ENCODE assay signal across 29 cellular contexts in genomic region chr2:218755198-218755566, GRCh38.
"Had no signal": no experiment of that assay in that cellular context is flagged by ENCODE, and none has a peak within 500 bp of the region (broad histone marks: within the 10 kb centered on the region; RNA-seq: fewer than 3 reads in every experiment).

No MANE protein-coding gene starts in this region.

- ATAC-seq: heart right ventricle; left colon; left ventricle myocardium superior; sciatic nerve; stimulated activated naive CD8-positive, alpha-beta T cell treated with anti-CD3 and anti-CD28 coated beads, Interleukin-15, amount 100 ng/mL, for 72 hours had no signal

- H2AFZ ChIP-seq: parathyroid adenoma had no signal

- H3K4me1 ChIP-seq: colonic mucosa, parathyroid adenoma, suprapubic skin, thyroid gland, vagina had no signal

- H3K79me2 ChIP-seq: parathyroid adenoma had no signal

- DNase-seq: colonic mucosa; dermis blood vessel endothelial cell; effector memory CD4-positive, alpha-beta T cell; foreskin melanocyte; glutamatergic neuron; heart right ventricle; hypothalamus; immature natural killer cell; islet precursor cell; kidney glomerular epithelial cell; left colon; left ventricle myocardium superior; naive B cell; stimulated activated CD4-positive, alpha-beta T cell treated with anti-CD3 and anti-CD28 coated beads, Interleukin-12 subunit alpha, Interleukin-12 subunit beta, amount 100 ng/mL, for 4 hours; stimulated activated CD4-positive, alpha-beta T cell treated with anti-CD3 and anti-CD28 coated beads, Interleukin-1b, Interleukin-23, amount 100 ng/mL, for 48 hours; stimulated activated CD4-positive, alpha-beta T cell treated with anti-CD3 and anti-CD28 coated beads, Interleukin-4, amount 100 ng/mL, for 1 hour; stimulated activated CD8-positive, alpha-beta memory T cell treated with anti-CD3 and anti-CD28 coated beads, Interleukin-4, amount 100 ng/mL, for 48 hours; stimulated activated naive CD4-positive, alpha-beta T cell; stimulated activated naive CD8-positive, alpha-beta T cell treated with anti-CD3 and anti-CD28 coated beads, Interleukin-15, amount 100 ng/mL, for 72 hours; thyroid gland; trophoblast cell had no signal

- H3K27me3 ChIP-seq: colonic mucosa, esophagus muscularis mucosa, heart right ventricle, suprapubic skin, thyroid gland, vagina had no signal

- H3K4me3 ChIP-seq: colonic mucosa, esophagus muscularis mucosa, heart right ventricle, lung, smooth muscle cell, suprapubic skin, thyroid gland, vagina had no signal

- H3K27ac ChIP-seq: colonic mucosa, esophagus muscularis mucosa, heart right ventricle, parathyroid adenoma, suprapubic skin, thyroid gland, vagina had no signal

- H3K9me3 ChIP-seq: colonic mucosa, esophagus muscularis mucosa, heart right ventricle, suprapubic skin, thyroid gland, vagina had no signal

- H3K9ac ChIP-seq: parathyroid adenoma had no signal

- FAIRE-seq: endothelial cell of umbilical vein had no signal

- H3K4me2 ChIP-seq: smooth muscle cell had no signal
